25 cellular contexts compared by ENCODE assay signal in the genomic region with DNA sequence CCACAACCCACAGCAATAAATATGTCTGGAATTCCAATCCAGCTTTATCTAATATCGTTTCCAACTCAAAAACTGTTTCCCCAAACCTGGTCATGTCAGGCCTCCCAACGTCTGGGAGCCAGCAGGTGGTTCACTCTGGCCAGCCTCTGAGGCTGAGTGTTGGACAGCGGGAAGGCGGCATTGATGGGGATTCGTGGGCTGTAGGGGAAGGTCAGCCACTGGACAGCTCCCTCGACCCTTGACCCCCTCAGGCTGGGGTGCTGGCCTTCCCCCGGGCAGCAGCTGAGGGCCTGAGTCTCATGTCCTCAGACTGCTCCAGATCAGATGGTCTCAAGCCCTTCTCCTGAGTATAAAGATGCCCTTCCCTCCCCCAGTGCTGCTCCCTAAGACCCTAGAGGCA. TPM values are rescaled to one million over a fixed set of nuclear protein-coding genes. Genes with fewer than 3 reads are reported as not detected.
DNase-seq lines count a peak whose midpoint lies in the region; ATAC-seq and TF ChIP-seq lines count a peak whose summit lies in the region.
"Had no signal": no experiment of that assay in that cellular context is flagged by ENCODE, and none has a peak within 500 bp of the region (broad histone marks: within the 10 kb centered on the region; RNA-seq: fewer than 3 reads in every experiment).

No MANE protein-coding gene starts in this region.

- no peak for ATAC-seq in stimulated activated memory B cell treated with anti-CD40 and anti-IgM and Interleukin-4, amounts not matched to agents 10 μg/mL and 1 μg/mL and 100 μg/mL, for 72 hours
- ATAC-seq: Panc1, pancreas, sciatic nerve had no signal

- TF ChIP-seq EP300 in Ishikawa (IDR thresholded peaks at IDR 0.05; ENCODE audit: borderline replicate concordance) = no peak

- no peaks in the 10 kb centered on the region for H3K36me3 Mint-ChIP-seq in activated naive CD4-positive, alpha-beta T cell treated with anti-CD3 and anti-CD28 coated beads, Interleukin-2, amount 50 U/mL, for 24 hours
- no peaks in the 10 kb centered on the region for H3K36me3 Mint-ChIP-seq in stimulated activated memory B cell treated with anti-CD40 and anti-IgM and Interleukin-4, amounts not matched to agents 10 μg/mL and 1 μg/mL and 100 μg/mL, for 72 hours

- no peak for DNase-seq in activated naive CD4-positive, alpha-beta T cell (lab: John Stamatoyannopoulos, UW)
- no peak for DNase-seq in effector memory CD4-positive, alpha-beta T cell
- DNase-seq in stimulated activated CD4-positive, alpha-beta T cell treated with anti-CD3 and anti-CD28 coated beads, Interleukin-2, amount 100 ng/mL, for 48 hours = no peak
- DNase-seq in posterior vena cava (ENCODE audit: low spot score) (no peak), OCI-M1 (lab: John Stamatoyannopoulos, UW) (no peak)
- DNase-seq: ACHN, dermis blood vessel endothelial cell, foreskin fibroblast, KG1, NCI-H1048, NCI-H187 treated with DMSO at 0.1 percent for 48 hours, NCI-H226, NCI-H774, pancreas, testis had no signal

- no peak overlapping the region for H3K4me3 ChIP-seq in effector memory CD4-positive, alpha-beta T cell (ENCODE audit: insufficient read depth, low read depth, low read length, poor library complexity, severe bottlenecking)
- H3K4me3 ChIP-seq: hepatocyte, pancreas, SJSA1, testis, vagina had no signal

- H3K4me1 ChIP-seq in effector memory CD4-positive, alpha-beta T cell (ENCODE audit: control insufficient read depth, insufficient read depth, low read length, poor library complexity, severe bottlenecking) = peaks cover 64% of the 10 kb centered on the region
- H3K4me1 ChIP-seq: pancreas, SJSA1, testis, vagina had no signal

- H3K27ac ChIP-seq in effector memory CD4-positive, alpha-beta T cell (ENCODE audit: insufficient read depth, low read length, poor library complexity, severe bottlenecking) = peak overlapping the region; percentile 57
- H3K27ac ChIP-seq: hepatocyte, pancreas, SJSA1, testis, vagina had no signal

- intact Hi-C loops in posterior vena cava (cut with DNase I) = no loop called here

- no peaks in the 10 kb centered on the region for H3K27me3 ChIP-seq in effector memory CD4-positive, alpha-beta T cell (replicated peaks; ENCODE audit: control insufficient read depth, insufficient read depth, low read length, poor library complexity, severe bottlenecking)
- H3K27me3 ChIP-seq: pancreas, testis, vagina had no signal

- H3K36me3 ChIP-seq in effector memory CD4-positive, alpha-beta T cell (ENCODE audit: control insufficient read depth, insufficient read depth, low read length) = no peaks in the 10 kb centered on the region
- H3K36me3 ChIP-seq: pancreas, SJSA1, vagina had no signal

- TF ChIP-seq RAD21 in Ishikawa (IDR thresholded peaks at IDR 0.05; ENCODE audit: low read depth) = no peak

- peak overlapping the region; percentile 36 for H3K27ac Mint-ChIP-seq in activated naive CD4-positive, alpha-beta T cell treated with anti-CD3 and anti-CD28 coated beads, Interleukin-2, amount 50 U/mL, for 24 hours
- peak overlapping the region; percentile 87 for H3K27ac Mint-ChIP-seq in stimulated activated memory B cell treated with anti-CD40 and anti-IgM and Interleukin-4, amounts not matched to agents 10 μg/mL and 1 μg/mL and 100 μg/mL, for 72 hours

- H3K9me3 ChIP-seq in effector memory CD4-positive, alpha-beta T cell (ENCODE audit: control insufficient read depth, low read length) = no peaks in the 10 kb centered on the region
- H3K9me3 ChIP-seq: pancreas, SJSA1, testis, vagina had no signal

- no peaks in the 10 kb centered on the region for H3K9me3 Mint-ChIP-seq in activated naive CD4-positive, alpha-beta T cell treated with anti-CD3 and anti-CD28 coated beads, Interleukin-2, amount 50 U/mL, for 24 hours
- H3K9me3 Mint-ChIP-seq in stimulated activated memory B cell treated with anti-CD40 and anti-IgM and Interleukin-4, amounts not matched to agents 10 μg/mL and 1 μg/mL and 100 μg/mL, for 72 hours = no peaks in the 10 kb centered on the region

- no peaks in the 10 kb centered on the region for H3K27me3 Mint-ChIP-seq in activated naive CD4-positive, alpha-beta T cell treated with anti-CD3 and anti-CD28 coated beads, Interleukin-2, amount 50 U/mL, for 24 hours
- no peaks in the 10 kb centered on the region for H3K27me3 Mint-ChIP-seq in stimulated activated memory B cell treated with anti-CD40 and anti-IgM and Interleukin-4, amounts not matched to agents 10 μg/mL and 1 μg/mL and 100 μg/mL, for 72 hours

- peaks cover 85% of the 10 kb centered on the region for H3K4me1 Mint-ChIP-seq in activated naive CD4-positive, alpha-beta T cell treated with anti-CD3 and anti-CD28 coated beads, Interleukin-2, amount 50 U/mL, for 24 hours
- peaks cover 96% of the 10 kb centered on the region for H3K4me1 Mint-ChIP-seq in stimulated activated memory B cell treated with anti-CD40 and anti-IgM and Interleukin-4, amounts not matched to agents 10 μg/mL and 1 μg/mL and 100 μg/mL, for 72 hours

- no peak overlapping the region for H3K4me3 Mint-ChIP-seq in activated naive CD4-positive, alpha-beta T cell treated with anti-CD3 and anti-CD28 coated beads, Interleukin-2, amount 50 U/mL, for 24 hours
- no peak overlapping the region for H3K4me3 Mint-ChIP-seq in stimulated activated memory B cell treated with anti-CD40 and anti-IgM and Interleukin-4, amounts not matched to agents 10 μg/mL and 1 μg/mL and 100 μg/mL, for 72 hours

TF ChIP-seq in Ishikawa, 13 proteins besides CTCF, POLR2A, EP300 and RAD21:
- no peak for TF ChIP-seq ZBTB7A (IDR thresholded peaks at IDR 0.05; ENCODE audit: low read depth)
- TF ChIP-seq, protein P1, sequence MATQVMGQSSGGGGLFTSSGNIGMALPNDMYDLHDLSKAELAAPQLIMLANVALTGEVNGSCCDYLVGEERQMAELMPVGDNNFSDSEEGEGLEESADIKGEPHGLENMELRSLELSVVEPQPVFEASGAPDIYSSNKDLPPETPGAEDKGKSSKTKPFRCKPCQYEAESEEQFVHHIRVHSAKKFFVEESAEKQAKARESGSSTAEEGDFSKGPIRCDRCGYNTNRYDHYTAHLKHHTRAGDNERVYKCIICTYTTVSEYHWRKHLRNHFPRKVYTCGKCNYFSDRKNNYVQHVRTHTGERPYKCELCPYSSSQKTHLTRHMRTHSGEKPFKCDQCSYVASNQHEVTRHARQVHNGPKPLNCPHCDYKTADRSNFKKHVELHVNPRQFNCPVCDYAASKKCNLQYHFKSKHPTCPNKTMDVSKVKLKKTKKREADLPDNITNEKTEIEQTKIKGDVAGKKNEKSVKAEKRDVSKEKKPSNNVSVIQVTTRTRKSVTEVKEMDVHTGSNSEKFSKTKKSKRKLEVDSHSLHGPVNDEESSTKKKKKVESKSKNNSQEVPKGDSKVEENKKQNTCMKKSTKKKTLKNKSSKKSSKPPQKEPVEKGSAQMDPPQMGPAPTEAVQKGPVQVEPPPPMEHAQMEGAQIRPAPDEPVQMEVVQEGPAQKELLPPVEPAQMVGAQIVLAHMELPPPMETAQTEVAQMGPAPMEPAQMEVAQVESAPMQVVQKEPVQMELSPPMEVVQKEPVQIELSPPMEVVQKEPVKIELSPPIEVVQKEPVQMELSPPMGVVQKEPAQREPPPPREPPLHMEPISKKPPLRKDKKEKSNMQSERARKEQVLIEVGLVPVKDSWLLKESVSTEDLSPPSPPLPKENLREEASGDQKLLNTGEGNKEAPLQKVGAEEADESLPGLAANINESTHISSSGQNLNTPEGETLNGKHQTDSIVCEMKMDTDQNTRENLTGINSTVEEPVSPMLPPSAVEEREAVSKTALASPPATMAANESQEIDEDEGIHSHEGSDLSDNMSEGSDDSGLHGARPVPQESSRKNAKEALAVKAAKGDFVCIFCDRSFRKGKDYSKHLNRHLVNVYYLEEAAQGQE (IDR thresholded peaks at IDR 0.05; ENCODE audit: low read depth) = peak; percentile 73
- no peak for TF ChIP-seq YY1 (IDR thresholded peaks at IDR 0.05; ENCODE audit: low read depth)
- no peak for TF ChIP-seq CEBPB (IDR thresholded peaks at IDR 0.05)
- no peak for TF ChIP-seq EGR1 (IDR thresholded peaks at IDR 0.05)

RNA-seq across cellular contexts. Expression of a gene that starts 50.2 kb away (rescaled TPM):
- 1 to 10 TPM; 1.4 to 1.7 TPM for total RNA-seq in posterior vena cava
- total RNA-seq: dermis blood vessel endothelial cell, lung microvascular endothelial cell, myocyte had no signal
